Comparison of ENCODE assay signal across 21 cellular contexts in genomic region chr1:25482211-25482610, GRCh38. TPM values are rescaled to one million over a fixed set of nuclear protein-coding genes. Genes with fewer than 3 reads are reported as not detected.
A peak's percentile ranks its signal among the peaks of the same experiment; 100 is the strongest.
DNase-seq lines count a peak whose midpoint lies in the region; ATAC-seq, FAIRE-seq and TF ChIP-seq lines count a peak whose summit lies in the region.
"Had no signal": no experiment of that assay in that cellular context is flagged by ENCODE, and none has a peak within 500 bp of the region (broad histone marks: within the 10 kb centered on the region; RNA-seq: fewer than 3 reads in every experiment).

No MANE protein-coding gene starts in this region.

- H3K36me3 ChIP-seq in heart left ventricle (peaks cover 0 to 42% (median 25%) of the 10 kb centered on the region in 9 donors), K562 (ENCODE audit: control insufficient read depth, insufficient read depth, low read length) (peaks cover 50% of the 10 kb centered on the region), HAP-1 (replicated peaks) (0 out of 2 replicates have a peak, but pooled peaks cover 6% of the 10 kb centered on the region)

- peaks cover 7% of the 10 kb centered on the region; the same call in 1 of the 2 replicates for H4K20me1 ChIP-seq in K562 (replicated peaks; ENCODE audit: control insufficient read depth, insufficient read depth, low read length)

- no TSS peak for BruUV-seq in K562 (replicated peaks; lab: Mats Ljungman, UMichigan)

- 80 to 86% (median 82%) methylated on average over 1 of the region's 1 CpG for WGBS in heart left ventricle, 4 donors
- 7% methylated on average over 1 of the region's 1 CpG for WGBS in K562 (ENCODE audit: insufficient coverage, low coverage, missing lambda C conversion rate)

- H3K4me1 ChIP-seq in heart left ventricle (peaks cover 0 to 30% (median 5%) of the 10 kb centered on the region in 12 donors), K562 (replicated peaks in 1 of 2; ENCODE audit: control insufficient read depth in 2 of 2, insufficient read depth in 2 of 2, low read length in 2 of 2) (peaks cover 12 to 42% of the 10 kb centered on the region in 2 experiments; a peak in 4 of 5 replicates), HAP-1 (no peaks in the 10 kb centered on the region)

- H3K36me3 Mint-ChIP-seq in memory B cell (peaks cover 7% of the 10 kb centered on the region), type B pancreatic cell (peaks cover 7% of the 10 kb centered on the region)

- H2AFZ ChIP-seq in K562 (ENCODE audit: low read depth, low read length), result no peak overlapping the region

- H3K4me3 ChIP-seq in heart left ventricle (no peak overlapping the region), K562 (no peak overlapping the region), HAP-1 (no peak overlapping the region)
- H3K4me3 ChIP-seq: adrenal gland had no signal

- TF ChIP-seq POLR2A in heart left ventricle (IDR thresholded peaks at IDR 0.05) (no peak), K562 (conservative IDR thresholded peaks at IDR 0.05) (no peak)

- DNase-seq in heart left ventricle (no peak), Right ventricle myocardium superior (no peak), K562 (ENCODE audit: extremely low read depth in 1 of 4, low spot score in 3 of 4) (peak in 1 of 4 experiments; percentile 44), memory B cell (ENCODE audit: low spot score in 2 of 2) (no peak), type B pancreatic cell (ENCODE audit: extremely low spot score, unreplicated experiment) (no peak), NOMO-1 treated with dmso at 0.1 percent for 144 hours (lab: John Stamatoyannopoulos, UW; ENCODE audit: unreplicated experiment) (no peak), HAP-1 (ENCODE audit: low spot score in 2 of 2) (no peak)
- DNase-seq: activated CD4-positive, alpha-beta T cell treated with anti-CD3 and anti-CD28 coated beads for 1 hour; CD4-positive, alpha-beta T cell; cortex of kidney; KBM-7; NCI-H1694; stimulated activated CD4-positive, alpha-beta T cell treated with anti-CD3 and anti-CD28 coated beads, Interleukin-2, amount 100 ng/mL, for 48 hours; stimulated activated naive CD4-positive, alpha-beta T cell treated with Interleukin-2 at 50 U/mL for 16 hours had no signal

- H3K27me3 Mint-ChIP-seq in memory B cell (no peaks in the 10 kb centered on the region), type B pancreatic cell (no peaks in the 10 kb centered on the region)
- H3K27me3 Mint-ChIP-seq: CD4-positive, alpha-beta T cell had no signal

- H3K9me3 Mint-ChIP-seq in memory B cell, result no peaks in the 10 kb centered on the region
- no peaks in the 10 kb centered on the region for H3K9me3 Mint-ChIP-seq in type B pancreatic cell
- H3K9me3 Mint-ChIP-seq: activated T-helper 2 cell treated with anti-CD3 and anti-CD28 coated beads, Interferon-gamma antibody, Interleukin-2, Interleukin-4, amounts not matched to agents 10 μg/mL and 5 μg/mL and 100 μg/mL, durations not matched to agents 14 hours and 24 hours and 36 hours; CD4-positive, alpha-beta T cell had no signal

- no peak overlapping the region for H3K4me2 ChIP-seq in K562 (ENCODE audit: insufficient read depth, low read length)

- intact Hi-C loops in heart left ventricle (cut with DNase I) (no loop called here), Right ventricle myocardium superior (cut with DNase I) (loop anchor here (10.0 kb wide), 1 partner anchor 47 kb away; the partner anchor contains the start of gene MACO1), K562 (cut with micrococcal nuclease) (no loop called here)

- in situ Hi-C loops in K562 (cut with MboI), result no loop called here
- in situ Hi-C loops in HAP-1 (cut with MboI; ENCODE audit: low sequenced_read_pairs), result no loop called here

- H3K4me1 Mint-ChIP-seq in memory B cell, result peaks cover 14% of the 10 kb centered on the region
- H3K4me1 Mint-ChIP-seq in type B pancreatic cell (ENCODE audit: unreplicated experiment), result peaks cover 4% of the 10 kb centered on the region

- TF ChIP-seq CTCF in heart left ventricle (IDR thresholded peaks at IDR 0.05) (no peak), K562 (IDR thresholded peaks at IDR 0.05 in 2 of 3, conservative IDR thresholded peaks at IDR 0.05 in 1 of 3; ENCODE audit: insufficient read depth in 2 of 3, low read depth in 1 of 3, low read length in 3 of 3) (no peak), type B pancreatic cell (conservative IDR thresholded peaks at IDR 0.05) (no peak)

- H3K27me3 ChIP-seq in heart left ventricle (no peaks in the 10 kb centered on the region), K562 (ENCODE audit: control insufficient read depth in 2 of 2, insufficient read depth in 2 of 2, low read length in 2 of 2) (no peaks in the 10 kb centered on the region), HAP-1 (ENCODE audit: low read depth) (no peaks in the 10 kb centered on the region)
- H3K27me3 ChIP-seq: adrenal gland, neutrophil had no signal

- no peak for TF ChIP-seq EP300 in K562 (IDR thresholded peaks at IDR 0.05; ENCODE audit: low read length)

- no peaks in the 10 kb centered on the region for H3K9me3 ChIP-seq in heart left ventricle
- no peaks in the 10 kb centered on the region for H3K9me3 ChIP-seq in K562 (replicated peaks; ENCODE audit: control insufficient read depth, insufficient read depth, low read depth, low read length)
- no peaks in the 10 kb centered on the region for H3K9me3 ChIP-seq in HAP-1
- H3K9me3 ChIP-seq: adrenal gland, neutrophil had no signal

- POLR2A ChIA-PET in K562 (lab: Yijun Ruan, JAX), result interaction anchor here (0.6 to 2.4 kb wide), 9 partner anchors 10 to 515 kb away, joined by 3 to 8 read pairs (median 4); partner anchors contain the start of gene PAFAH2

- ATAC-seq in heart left ventricle (peak; percentile 39 to 58 (median 48)), Right ventricle myocardium superior (ENCODE audit: poor library complexity) (no peak), K562 (peak; percentile 68), memory B cell (ENCODE audit: low read depth) (no peak), HG03442 (IDR thresholded peaks at IDR 0.05; ENCODE audit: unreplicated experiment) (no peak)
- ATAC-seq: HCT116 had no signal

- H3K9ac ChIP-seq in K562 (ENCODE audit: insufficient read depth in 1 of 2, low read depth in 2 of 2, low read length in 2 of 2), result no peak overlapping the region; a peak in 1 of 4 replicates

- peaks cover 57% of the 10 kb centered on the region for H3K79me2 ChIP-seq in K562 (ENCODE audit: control insufficient read depth, insufficient read depth, low read length)

- FAIRE-seq in K562 (lab: Jason Lieb, UNC), result no peak
- FAIRE-seq: bronchial epithelial cell, G401.6 had no signal

- CTCF ChIA-PET in K562 (lab: Yijun Ruan, JAX; ENCODE audit: low intra/inter-chr PET ratio), result no interaction called here

- H3K9me1 ChIP-seq in K562 (ENCODE audit: control insufficient read depth, insufficient read depth, low read length), result no peaks in the 10 kb centered on the region

- H3K4me3 Mint-ChIP-seq in memory B cell (no peak overlapping the region), type B pancreatic cell (no peak overlapping the region)
- H3K4me3 Mint-ChIP-seq: CD4-positive, alpha-beta T cell had no signal

- H3K27ac ChIP-seq in heart left ventricle, result peak overlapping the region in 8 of 12 donors; percentile 2 to 38 (median 22)
- peak overlapping the region; percentile 30 for H3K27ac ChIP-seq in K562 (ENCODE audit: extremely low read depth, low read depth, low read length)
- H3K27ac ChIP-seq: neutrophil had no signal

- H3K27ac Mint-ChIP-seq in memory B cell (peak overlapping the region; percentile 5), type B pancreatic cell (peak overlapping the region; percentile 1)
- H3K27ac Mint-ChIP-seq: activated T-helper 2 cell treated with anti-CD3 and anti-CD28 coated beads, Interferon-gamma antibody, Interleukin-2, Interleukin-4, amounts not matched to agents 10 μg/mL and 5 μg/mL and 100 μg/mL, durations not matched to agents 14 hours and 24 hours and 36 hours; CD4-positive, alpha-beta T cell had no signal

- no peak for TF ChIP-seq RAD21 in K562 (CRISPR knock-in tag; conservative IDR thresholded peaks at IDR 0.05 in 1 of 2, IDR thresholded peaks at IDR 0.05 in 1 of 2)

TF ChIP-seq in K562, 482 proteins besides CTCF, POLR2A, EP300 and RAD21 (continues in another document):
- TF ChIP-seq CXXC5 (CRISPR knock-in tag; IDR thresholded peaks at IDR 0.05) (peak; percentile 33), KLF1 (tag; IDR thresholded peaks at IDR 0.05) (no peak), EP400 (IDR thresholded peaks at IDR 0.05) (peak; percentile 20; the same call in 1 of the 2 replicates), ESRRA (IDR thresholded peaks at IDR 0.05; ENCODE audit: borderline replicate concordance, low read depth) (peak; percentile 96), JUND (IDR thresholded peaks at IDR 0.05; ENCODE audit: borderline replicate concordance, low read depth, low read length) (no peak), JUND (tag; IDR thresholded peaks at IDR 0.05; ENCODE audit: borderline replicate concordance, low read depth, low read length) (peak; percentile 44; the same call in 1 of the 3 replicates), GATA2 (CRISPR knock-in tag; IDR thresholded peaks at IDR 0.05) (peak; percentile 38; the same call in 1 of the 2 replicates), HNRNPH1 (optimal IDR thresholded peaks at IDR 0.05; ENCODE audit: low read depth, low read length) (no peak), SMAD4 (CRISPR knock-in tag; conservative IDR thresholded peaks at IDR 0.05) (peak; percentile 22; the same call in 1 of the 2 replicates)

RNA-seq across cellular contexts. Expression of gene MACO1, which starts 51.5 kb away (rescaled TPM):
- total RNA-seq in heart left ventricle (10 to 100 TPM; 11.2 to 21.0 (median 14.6) TPM), Right ventricle myocardium superior (14.8 TPM), K562 (2014; rRNA removed) (20.0 and 21.7 TPM in 2 replicates), K562 (2014; rRNA removed; fragmentation: Illumina TruSeq; extraction: Trizol) (25.2 and 32.1 TPM in 2 replicates), K562 (2015; rRNA removed; fragmentation: Illumina TruSeq; extraction: Trizol) (22.6 and 25.1 TPM in 2 replicates), K562 (2021) (21.8 and 26.2 TPM in 2 replicates), type B pancreatic cell (ENCODE audit: low replicate concordance) (20.8 and 22.0 TPM in 2 replicates)
- polyA plus RNA-seq in heart left ventricle (10 to 100 TPM in 1 of 2 donors, 1 to 10 TPM in 1; 5.8 to 11.8 TPM), K562 (2011; rRNA removed) (16.2 and 16.5 TPM in 2 replicates), K562 (2014; fragmentation: Illumina TruSeq; extraction: Trizol) (22.5 and 28.4 TPM in 2 replicates), K562 (2014; fragmentation: Nextera tagmentation; extraction: Ambion mirVana) (1 to 10 TPM; 4.6 to 5.1 TPM), K562 (2014; rRNA removed) (15.4 and 18.9 TPM in 2 replicates)
- total RNA-seq in K562 (2011; cell fraction: chromatin; rRNA removed; ENCODE audit: low replicate concordance), result 18.4 and 45.3 TPM in 2 replicates
- 18.0 and 21.1 TPM in 2 replicates for total RNA-seq in K562 (2011; cell fraction: nucleolus; rRNA removed)
- total RNA-seq in K562 (2011; cell fraction: nucleoplasm; rRNA removed), result 26.7 and 32.7 TPM in 2 replicates
- 5.5 and 9.0 TPM in 2 replicates for polyA plus RNA-seq in K562 (2011; cell fraction: cytosol; rRNA removed)
- polyA plus RNA-seq in K562 (2011; cell fraction: nucleus; rRNA removed), result 13.6 and 15.9 TPM in 2 replicates
- 17.2 and 17.8 TPM in 2 replicates for polyA plus RNA-seq in K562 (2012)
- polyA minus RNA-seq in K562 (2011; rRNA and poly(A)+ RNA removed), result 16.1 and 20.4 TPM in 2 replicates
- 8.4 and 9.4 TPM in 2 replicates for polyA minus RNA-seq in K562 (2011; cell fraction: cytosol; rRNA and poly(A)+ RNA removed)
- 5.3 and 10.9 TPM in 2 replicates for polyA minus RNA-seq in K562 (2011; cell fraction: nucleus; rRNA and poly(A)+ RNA removed)

Comparison
In these comparisons a context has a peak if more than half of its experiments do, and no peak if none do; other contexts are left out.
1. ATAC-seq: peak in heart left ventricle (4 of 4) and K562 (single experiment); none in Right ventricle myocardium superior (single experiment), memory B cell (single experiment) and HG03442 (single experiment).